28 cellular contexts compared by ENCODE assay signal in genomic region chr12:75427491-75427890, GRCh38. TPM values are rescaled to one million over a fixed set of nuclear protein-coding genes. Genes with fewer than 3 reads are reported as not detected.
"Had no signal": no experiment of that assay in that cellular context is flagged by ENCODE, and none has a peak within 500 bp of the region (broad histone marks: within the 10 kb centered on the region; RNA-seq: fewer than 3 reads in every experiment).

No MANE protein-coding gene starts in this region.

- FAIRE-seq: colon, endometrium, endothelial cell of umbilical vein, frontal cortex had no signal

- H3K27ac ChIP-seq: coronary artery, dorsolateral prefrontal cortex, epithelial cell of prostate, esophagus muscularis mucosa, esophagus squamous epithelium, foreskin keratinocyte, gastrocnemius medialis, gastroesophageal sphincter, heart left ventricle, heart right ventricle, hepatocyte had no signal

- H3K9me3 ChIP-seq: gastrocnemius medialis had no signal

- H3K4me1 ChIP-seq: esophagus squamous epithelium, foreskin keratinocyte, gastrocnemius medialis, gastroesophageal sphincter, heart left ventricle, heart right ventricle had no signal

- DNase-seq: cortex of kidney; dermis blood vessel endothelial cell; dorsolateral prefrontal cortex; effector CD4-positive, alpha-beta T cell; effector CD8-positive, alpha-beta T cell; effector memory CD4-positive, alpha-beta T cell; effector memory CD8-positive, alpha-beta T cell; endodermal cell; erythroblast; esophagus squamous epithelium; foreskin fibroblast; foreskin keratinocyte; foreskin melanocyte; gastrocnemius medialis; glutamatergic neuron; head of caudate nucleus; heart left ventricle; heart right ventricle had no signal

- H3K79me2 ChIP-seq: hepatocyte had no signal

- H3K4me2 ChIP-seq: hepatocyte had no signal

- ATAC-seq: effector memory CD8-positive, alpha-beta T cell; esophagus mucosa; foreskin keratinocyte; gastrocnemius medialis; gastroesophageal sphincter; heart left ventricle; heart right ventricle had no signal

- H3K27me3 ChIP-seq: dorsolateral prefrontal cortex, esophagus muscularis mucosa, esophagus squamous epithelium, foreskin keratinocyte, gastrocnemius medialis, gastroesophageal sphincter, heart left ventricle, heart right ventricle, hepatocyte had no signal

- H3K4me3 ChIP-seq: coronary artery, dorsolateral prefrontal cortex, esophagus muscularis mucosa, esophagus squamous epithelium, gastrocnemius medialis, gastroesophageal sphincter, heart left ventricle, heart right ventricle, hepatocyte had no signal

- H3K36me3 ChIP-seq: esophagus muscularis mucosa, esophagus squamous epithelium, gastroesophageal sphincter, heart left ventricle, heart right ventricle had no signal

- H2AFZ ChIP-seq: hepatocyte had no signal

RNA-seq across cellular contexts. Expression of gene GLIPR1L2, which starts 36.6 kb away (rescaled TPM):
- total RNA-seq: endothelial cell of umbilical vein, hepatocyte had no signal
